13 cellular contexts compared by ENCODE assay signal in genomic region chr1:173267453-173267945, GRCh38.
DNase-seq lines count a peak whose midpoint lies in the region; TF ChIP-seq lines count a peak whose summit lies in the region.
"Had no signal": no experiment of that assay in that cellular context is flagged by ENCODE, and none has a peak within 500 bp of the region (broad histone marks: within the 10 kb centered on the region; RNA-seq: fewer than 3 reads in every experiment).

No MANE protein-coding gene starts in this region.

- H3K27me3 ChIP-seq in brain microvascular endothelial cell (replicated peaks): no peaks in the 10 kb centered on the region

- TF ChIP-seq CTCF in brain microvascular endothelial cell (IDR thresholded peaks at IDR 0.05; ENCODE audit: low read depth, low read length, missing control alignments) (no peak), coronary artery (IDR thresholded peaks at IDR 0.05) (no peak)

- H3K9me3 Mint-ChIP-seq in activated CD4-positive, alpha-beta T cell treated with anti-CD3 and anti-CD28 coated beads, Interleukin-2, amount 10 ng/mL, durations not matched to agents 7 days and 5 days: peaks cover 2% of the 10 kb centered on the region
- H3K9me3 Mint-ChIP-seq: activated CD4-positive, alpha-beta T cell treated with anti-CD3 and anti-CD28 coated beads, Interleukin-2, amount 10 ng/mL, durations not matched to agents 24 days and 14 days had no signal

- CTCF ChIA-PET in activated CD4-positive, alpha-beta T cell treated with anti-CD3 and anti-CD28 coated beads, Interleukin-2, amount 10 ng/mL, durations not matched to agents 7 days and 5 days (lab: Charles Lee): no interaction called here

- H3K27ac ChIP-seq in brain microvascular endothelial cell: peak overlapping the region; percentile 87
- H3K27ac ChIP-seq in coronary artery: no peak overlapping the region
- H3K27ac ChIP-seq: lower lobe of right lung had no signal

- in situ Hi-C loops in brain microvascular endothelial cell (cut with HindIII; ENCODE audit: low pct_ligation_motif_present, low sequenced_read_pairs): loop anchor here (25.0 kb wide), 1 partner anchor 145 kb away; no protein-coding TSS in a partner anchor

- H3K36me3 Mint-ChIP-seq in activated CD4-positive, alpha-beta T cell treated with anti-CD3 and anti-CD28 coated beads, Interleukin-2, amount 10 ng/mL, durations not matched to agents 7 days and 5 days (ENCODE audit: low read depth): no peaks in the 10 kb centered on the region

- no peak overlapping the region for H3K4me3 Mint-ChIP-seq in activated CD4-positive, alpha-beta T cell treated with anti-CD3 and anti-CD28 coated beads, Interleukin-2, amount 10 ng/mL, durations not matched to agents 7 days and 5 days
- H3K4me3 Mint-ChIP-seq: activated CD4-positive, alpha-beta T cell treated with anti-CD3 and anti-CD28 coated beads, Interleukin-2, amount 10 ng/mL, durations not matched to agents 24 days and 14 days had no signal

- H3K27me3 Mint-ChIP-seq in activated CD4-positive, alpha-beta T cell treated with anti-CD3 and anti-CD28 coated beads, Interleukin-2, amount 10 ng/mL, durations not matched to agents 7 days and 5 days: peaks cover 1% of the 10 kb centered on the region

- no peaks in the 10 kb centered on the region for H3K4me1 Mint-ChIP-seq in activated CD4-positive, alpha-beta T cell treated with anti-CD3 and anti-CD28 coated beads, Interleukin-2, amount 10 ng/mL, durations not matched to agents 7 days and 5 days
- H3K4me1 Mint-ChIP-seq: activated CD4-positive, alpha-beta T cell treated with anti-CD3 and anti-CD28 coated beads, Interleukin-2, amount 10 ng/mL, durations not matched to agents 24 days and 14 days had no signal

- H3K36me3 ChIP-seq in brain microvascular endothelial cell (replicated peaks): no peaks in the 10 kb centered on the region
- H3K36me3 ChIP-seq: lower lobe of right lung had no signal

- H3K27ac Mint-ChIP-seq in activated CD4-positive, alpha-beta T cell treated with anti-CD3 and anti-CD28 coated beads, Interleukin-2, amount 10 ng/mL, durations not matched to agents 7 days and 5 days: no peak overlapping the region
- H3K27ac Mint-ChIP-seq: activated CD4-positive, alpha-beta T cell treated with anti-CD3 and anti-CD28 coated beads, Interleukin-2, amount 10 ng/mL, durations not matched to agents 24 days and 14 days had no signal

- POLR2A ChIA-PET in activated CD4-positive, alpha-beta T cell treated with anti-CD3 and anti-CD28 coated beads, Interleukin-2, amount 10 ng/mL, durations not matched to agents 7 days and 5 days (lab: Charles Lee): no interaction called here

- H3K4me3 ChIP-seq in brain microvascular endothelial cell (ENCODE audit: low read depth, low read length) (no peak overlapping the region), coronary artery (no peak overlapping the region)
- H3K4me3 ChIP-seq: lower lobe of right lung had no signal

- DNase-seq in EH (ENCODE audit: low read depth): peak; percentile 88
- peak; percentile 96 for DNase-seq in M059J (ENCODE audit: low read depth)
- DNase-seq in brain microvascular endothelial cell: peak; percentile 63
- DNase-seq in non-pigmented ciliary epithelial cell (ENCODE audit: low read depth): peak; percentile 47
- no peak for DNase-seq in NCI-H2081 (lab: John Stamatoyannopoulos, UW)
- no peak for DNase-seq in NCI-H2081 treated with DMSO at 0.1 percent for 48 hours (lab: John Stamatoyannopoulos, UW)
- no peak for DNase-seq in coronary artery (ENCODE audit: low spot score)
- no peak for DNase-seq in activated CD4-positive, alpha-beta T cell treated with anti-CD3 and anti-CD28 coated beads, Interleukin-2, amount 10 ng/mL, durations not matched to agents 7 days and 5 days
- DNase-seq: activated CD4-positive, alpha-beta T cell treated with anti-CD3 and anti-CD28 coated beads, Interleukin-2, amount 10 ng/mL, durations not matched to agents 24 days and 14 days; lower lobe of right lung; NCI-H1048; NCI-H774; SW 1271 had no signal

Comparison
In these comparisons a context has a peak if more than half of its experiments do, and no peak if none do; other contexts are left out.
1. DNase-seq: peak in EH (single experiment), M059J (single experiment), brain microvascular endothelial cell (single experiment) and non-pigmented ciliary epithelial cell (single experiment); none in NCI-H2081 (0 of 2), NCI-H2081 treated with DMSO at 0.1 percent for 48 hours (single experiment), coronary artery (single experiment) and activated CD4-positive, alpha-beta T cell treated with anti-CD3 and anti-CD28 coated beads, Interleukin-2, amount 10 ng/mL, durations not matched to agents 7 days and 5 days (single experiment).